Comparison of ENCODE assay signal across 19 cellular contexts in genomic region chr21:36509966-36510742, GRCh38. TPM values are rescaled to one million over a fixed set of nuclear protein-coding genes. Genes with fewer than 3 reads are reported as not detected.
DNase-seq lines count a peak whose midpoint lies in the region; ATAC-seq and TF ChIP-seq lines count a peak whose summit lies in the region.
"Had no signal": no experiment of that assay in that cellular context is flagged by ENCODE, and none has a peak within 500 bp of the region (broad histone marks: within the 10 kb centered on the region; RNA-seq: fewer than 3 reads in every experiment).

No MANE protein-coding gene starts in this region.

- ATAC-seq in stimulated activated naive CD8-positive, alpha-beta T cell treated with anti-CD3 and anti-CD28 coated beads, Interleukin-15, Interleukin-2, amounts not matched to agents 100 U/mL and 50 U/mL, for 24 hours, result no peak
- no peak for ATAC-seq in HG03521 (IDR thresholded peaks at IDR 0.05; ENCODE audit: unreplicated experiment)
- ATAC-seq: natural killer cell, T-helper 17 cell had no signal

- no peaks in the 10 kb centered on the region for H3K36me3 ChIP-seq in Caco-2 (ENCODE audit: control insufficient read depth, insufficient read depth, low read length)
- no peaks in the 10 kb centered on the region for H3K36me3 ChIP-seq in Karpas-422 (ENCODE audit: insufficient read depth, low read length)
- H3K36me3 ChIP-seq: BE2C had no signal

- BruUV-seq in Caco-2 (replicated peaks; lab: Mats Ljungman, UMichigan), result no TSS peak

- CTCF ChIA-PET in Caco-2 (lab: Charles Lee), result no interaction called here

- DNase-seq in Caco-2 (peak; percentile 56 to 68), Karpas-422 (peak; percentile 29), epithelial cell of prostate (ENCODE audit: low read depth, low spot score) (no peak), H4 (ENCODE audit: low spot score) (no peak)
- DNase-seq in stimulated activated naive CD8-positive, alpha-beta T cell treated with anti-CD3 and anti-CD28 coated beads, Interleukin-15, Interleukin-2, amounts not matched to agents 100 U/mL and 50 U/mL, for 24 hours, result no peak
- no peak for DNase-seq in activated T-cell treated with anti-CD3 and anti-CD28 coated beads, Interleukin-2, amount 50 U/mL, for 48 hours
- DNase-seq: activated CD4-positive, alpha-beta T cell treated with anti-CD3 and anti-CD28 coated beads for 1 hour; BE2C; DMS153; natural killer cell; NCI-H1436 treated with DMSO at 0.1 percent for 48 hours; NCI-H69; T-helper 17 cell had no signal

- H3K27ac Mint-ChIP-seq in Caco-2 (ENCODE audit: unreplicated experiment) (no peak overlapping the region), nephron (peak overlapping the region; percentile 82 to 93 (median 91))
- H3K27ac Mint-ChIP-seq: activated naive CD4-positive, alpha-beta T cell treated with anti-CD3 and anti-CD28 coated beads, Interleukin-2, amount 50 U/mL, for 24 hours; brain; T-helper 17 cell had no signal

- intact Hi-C loops in Caco-2 (cut with micrococcal nuclease; ENCODE audit: unreplicated experiment), result no loop called here

- H4K20me1 ChIP-seq in Karpas-422 (ENCODE audit: insufficient read depth, low read depth, low read length), result no peaks in the 10 kb centered on the region

- no peak overlapping the region for H3K4me3 Mint-ChIP-seq in Caco-2 (ENCODE audit: unreplicated experiment)
- no peak overlapping the region for H3K4me3 Mint-ChIP-seq in nephron
- H3K4me3 Mint-ChIP-seq: activated naive CD4-positive, alpha-beta T cell treated with anti-CD3 and anti-CD28 coated beads, Interleukin-2, amount 50 U/mL, for 24 hours; brain; natural killer cell; T-helper 17 cell had no signal

- no peak overlapping the region for H2AFZ ChIP-seq in Karpas-422 (ENCODE audit: low read length)

- H3K27me3 ChIP-seq in Caco-2 (replicated peaks; ENCODE audit: control insufficient read depth, insufficient read depth, low read length) (no peaks in the 10 kb centered on the region), Karpas-422 (ENCODE audit: low read length) (no peaks in the 10 kb centered on the region)

- TF ChIP-seq CTCF in Caco-2 (IDR thresholded peaks at IDR 0.05; ENCODE audit: insufficient read depth in 1 of 2, low read depth in 1 of 2, low read length in 1 of 2, severe bottlenecking in 1 of 2, unreplicated experiment in 1 of 2) (no peak), nephron (IDR thresholded peaks at IDR 0.05; ENCODE audit: unreplicated experiment in 3 of 3) (no peak)

- no peaks in the 10 kb centered on the region for H3K9me2 ChIP-seq in Karpas-422 (replicated peaks; ENCODE audit: insufficient read depth, low read length)

- H3K36me3 Mint-ChIP-seq in Caco-2 (ENCODE audit: insufficient read depth, unreplicated experiment), result no peaks in the 10 kb centered on the region
- H3K36me3 Mint-ChIP-seq in nephron (ENCODE audit: low read depth), result no peaks in the 10 kb centered on the region
- H3K36me3 Mint-ChIP-seq: activated naive CD4-positive, alpha-beta T cell treated with anti-CD3 and anti-CD28 coated beads, Interleukin-2, amount 50 U/mL, for 24 hours; brain; natural killer cell had no signal

- H3K9me3 Mint-ChIP-seq in Caco-2 (ENCODE audit: unreplicated experiment), result peaks cover 7% of the 10 kb centered on the region
- H3K9me3 Mint-ChIP-seq in nephron, result no peaks in the 10 kb centered on the region
- H3K9me3 Mint-ChIP-seq: activated naive CD4-positive, alpha-beta T cell treated with anti-CD3 and anti-CD28 coated beads, Interleukin-2, amount 50 U/mL, for 24 hours; natural killer cell had no signal

- H3K4me3 ChIP-seq in Caco-2 (ENCODE audit: low read depth, low read length) (no peak overlapping the region), Karpas-422 (ENCODE audit: low read length) (no peak overlapping the region)

- no peaks in the 10 kb centered on the region for H3K27me3 Mint-ChIP-seq in Caco-2 (ENCODE audit: insufficient read depth, unreplicated experiment)
- H3K27me3 Mint-ChIP-seq in nephron (ENCODE audit: low read depth), result peaks cover 26% of the 10 kb centered on the region

- H3K27ac ChIP-seq in Karpas-422 (ENCODE audit: low read length) (no peak overlapping the region), epithelial cell of prostate (peak overlapping the region; percentile 15)

- H3K4me1 Mint-ChIP-seq in Caco-2 (ENCODE audit: low read depth, unreplicated experiment) (peaks cover 11% of the 10 kb centered on the region), nephron (peaks cover 17% of the 10 kb centered on the region)
- H3K4me1 Mint-ChIP-seq: brain had no signal

- H3K4me1 ChIP-seq in Caco-2, result peaks cover 3% of the 10 kb centered on the region; the same call in 1 of the 2 replicates
- peaks cover 20% of the 10 kb centered on the region for H3K4me1 ChIP-seq in Karpas-422 (ENCODE audit: low read length)
- H3K4me1 ChIP-seq: BE2C had no signal

- H3K79me2 ChIP-seq in Karpas-422 (ENCODE audit: low read length), result no peaks in the 10 kb centered on the region

- H3K9ac ChIP-seq in Karpas-422 (ENCODE audit: low read length), result no peak overlapping the region

- H3K4me2 ChIP-seq in Karpas-422 (ENCODE audit: low read depth, low read length, poor library complexity, severe bottlenecking), result no peak overlapping the region

- POLR2A ChIA-PET in Caco-2 (lab: Charles Lee), result no interaction called here

- H3K9me3 ChIP-seq in Caco-2 (no peaks in the 10 kb centered on the region), Karpas-422 (ENCODE audit: low read length) (no peaks in the 10 kb centered on the region)
- H3K9me3 ChIP-seq: BE2C had no signal

RNA-seq across cellular contexts. Expression of gene CLDN14, which starts 30.2 kb away (rescaled TPM):
- total RNA-seq in Caco-2 (2022), result not detected in 2 replicates
- total RNA-seq in Karpas-422 (2014; rRNA removed; shearing (Covaris generic); ENCODE audit: low replicate concordance), result not detected in 2 replicates
- not detected in 2 replicates for total RNA-seq in H4 (2014; rRNA removed; shearing (Covaris generic))
- total RNA-seq: LHCN-M2, natural killer cell, RPMI7951, T-helper 17 cell had no signal

Comparison
In these comparisons a context has a peak if more than half of its experiments do, and no peak if none do; other contexts are left out.
1. DNase-seq: peak in Caco-2 (2 of 2) and Karpas-422 (single experiment); none in epithelial cell of prostate (single experiment), stimulated activated naive CD8-positive, alpha-beta T cell treated with anti-CD3 and anti-CD28 coated beads, Interleukin-15, Interleukin-2, amounts not matched to agents 100 U/mL and 50 U/mL, for 24 hours (single experiment), activated T-cell treated with anti-CD3 and anti-CD28 coated beads, Interleukin-2, amount 50 U/mL, for 48 hours (0 of 2) and H4 (single experiment).